22 cellular contexts compared by ENCODE assay signal in the genomic region with DNA sequence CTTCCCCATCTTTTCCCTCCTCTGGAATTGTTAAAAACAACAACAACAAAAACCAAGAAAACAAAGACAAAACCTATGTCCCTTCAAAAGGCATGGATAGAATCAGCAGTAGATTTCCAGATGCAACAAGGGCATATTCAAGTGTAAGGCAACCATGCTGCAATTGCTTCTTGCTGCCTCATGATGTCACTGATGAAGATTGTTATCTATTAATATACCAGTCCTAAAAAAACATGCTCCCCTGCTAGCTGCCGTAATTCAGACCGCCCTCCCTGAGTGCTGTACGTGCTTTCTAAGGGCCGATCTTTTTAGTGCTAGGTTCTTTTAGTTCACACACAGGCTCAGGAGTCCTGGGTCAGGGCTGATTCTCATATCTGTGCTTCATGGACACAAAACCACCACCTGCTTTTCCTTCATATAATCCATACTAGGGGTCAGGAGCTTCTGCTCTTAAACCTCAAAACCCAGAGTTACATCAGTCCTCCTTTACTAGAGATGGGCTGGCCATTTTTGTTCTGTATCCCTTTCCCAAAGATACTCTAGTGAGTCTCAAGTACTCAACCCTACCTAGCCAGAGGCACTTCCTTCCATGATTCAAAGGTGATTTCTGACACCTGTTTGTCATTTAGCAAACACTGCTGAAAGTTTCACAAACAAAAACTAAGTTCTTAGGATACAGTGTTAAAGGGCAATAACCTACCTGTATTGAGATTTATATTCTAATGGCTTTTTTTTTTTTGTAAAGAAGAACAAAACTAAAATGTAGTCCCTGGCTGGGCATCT.
A peak's percentile ranks its signal among the peaks of the same experiment; 100 is the strongest.
DNase-seq lines count a peak whose midpoint lies in the region; ATAC-seq, FAIRE-seq and TF ChIP-seq lines count a peak whose summit lies in the region.
"Had no signal": no experiment of that assay in that cellular context is flagged by ENCODE, and none has a peak within 500 bp of the region (broad histone marks: within the 10 kb centered on the region; RNA-seq: fewer than 3 reads in every experiment).

No MANE protein-coding gene starts in this region.

- intact Hi-C loops in left colon (cut with DNase I, micrococcal nuclease) = no loop called here

- CTCF ChIA-PET in HEK293 (lab: Yijun Ruan, JAX) = no interaction called here

- POLR2A ChIA-PET in HEK293 (lab: Yijun Ruan, JAX) = no interaction called here

- H3K4me3 Mint-ChIP-seq in stimulated activated naive B cell treated with anti-CD40 and anti-IgM and Interleukin-4, amounts not matched to agents 10 μg/mL and 1 μg/mL and 100 μg/mL, for 72 hours = no peak overlapping the region
- H3K4me3 Mint-ChIP-seq: central memory CD8-positive, alpha-beta T cell; immature natural killer cell; naive B cell had no signal

- H3K9me3 Mint-ChIP-seq in stimulated activated naive B cell treated with anti-CD40 and anti-IgM and Interleukin-4, amounts not matched to agents 10 μg/mL and 1 μg/mL and 100 μg/mL, for 72 hours = no peaks in the 10 kb centered on the region
- H3K9me3 Mint-ChIP-seq: central memory CD8-positive, alpha-beta T cell; immature natural killer cell; naive B cell had no signal

- no peaks in the 10 kb centered on the region for H3K4me1 Mint-ChIP-seq in stimulated activated naive B cell treated with anti-CD40 and anti-IgM and Interleukin-4, amounts not matched to agents 10 μg/mL and 1 μg/mL and 100 μg/mL, for 72 hours
- H3K4me1 Mint-ChIP-seq: central memory CD8-positive, alpha-beta T cell; immature natural killer cell; naive B cell had no signal

- FAIRE-seq in GM18507 (lab: Jason Lieb, UNC) = peak; percentile 21
- FAIRE-seq: GM12891 had no signal

- H3K27ac Mint-ChIP-seq in stimulated activated naive B cell treated with anti-CD40 and anti-IgM and Interleukin-4, amounts not matched to agents 10 μg/mL and 1 μg/mL and 100 μg/mL, for 72 hours = no peak overlapping the region
- H3K27ac Mint-ChIP-seq: immature natural killer cell, naive B cell had no signal

- no peak for TF ChIP-seq CTCF in HEK293 (tag by site-specific recombination; IDR thresholded peaks at IDR 0.05)
- no peak for TF ChIP-seq CTCF in foreskin fibroblast (IDR thresholded peaks at IDR 0.05; ENCODE audit: low read depth, low read length)

- H3K4me3 ChIP-seq in HEK293 (ENCODE audit: low read depth, low read length) (no peak overlapping the region), foreskin fibroblast (ENCODE audit: low read depth in 1 of 2, low read length in 2 of 2) (no peak overlapping the region)
- H3K4me3 ChIP-seq: heart left ventricle, MG63, skin epidermis had no signal

- H3K27ac ChIP-seq in HEK293 (ENCODE audit: extremely low read depth, low read depth, low read length) = no peak overlapping the region
- H3K27ac ChIP-seq: heart left ventricle, skin epidermis had no signal

- no peaks in the 10 kb centered on the region for H3K36me3 ChIP-seq in HEK293 (ENCODE audit: control insufficient read depth in 2 of 2, insufficient read depth in 1 of 2, low read length in 2 of 2)
- H3K36me3 ChIP-seq: BE2C, MG63 had no signal

- no peak for ATAC-seq in stimulated activated naive B cell treated with anti-CD40 and anti-IgM and Interleukin-4, amounts not matched to agents 10 μg/mL and 1 μg/mL and 100 μg/mL, for 72 hours (replicated peaks)
- no peak for ATAC-seq in left colon
- no peak for ATAC-seq in HG03135 (IDR thresholded peaks at IDR 0.05; ENCODE audit: unreplicated experiment)
- ATAC-seq: heart left ventricle had no signal

- no peak for DNase-seq in GM18507 (ENCODE audit: extremely low spot score, insufficient read length, low read depth)
- peak; percentile 26 for DNase-seq in RPMI7951 (ENCODE audit: low read depth)
- DNase-seq in foreskin fibroblast = peak; percentile 9 to 42
- no peak for DNase-seq in stimulated activated naive B cell treated with anti-CD40 and anti-IgM and Interleukin-4, amounts not matched to agents 10 μg/mL and 1 μg/mL and 100 μg/mL, for 72 hours
- no peak for DNase-seq in left colon
- DNase-seq: activated gamma-delta T cell treated with Interleukin-2 at 50 U/mL for 16 hours; amniotic stem cell; BE2C; effector CD8-positive, alpha-beta T cell; heart left ventricle; immature natural killer cell; MG63; naive B cell; NCI-H2029; NCI-H526 treated with DMSO at 0.1 percent for 48 hours; posterior cingulate gyrus; stimulated activated CD4-positive, alpha-beta T cell treated with anti-CD3 and anti-CD28 coated beads, Interleukin-4, amount 100 ng/mL, for 4 hours had no signal

- H3K36me3 Mint-ChIP-seq in stimulated activated naive B cell treated with anti-CD40 and anti-IgM and Interleukin-4, amounts not matched to agents 10 μg/mL and 1 μg/mL and 100 μg/mL, for 72 hours = no peaks in the 10 kb centered on the region
- H3K36me3 Mint-ChIP-seq: naive B cell had no signal

- no peaks in the 10 kb centered on the region for H3K9me3 ChIP-seq in HEK293 (ENCODE audit: control insufficient read depth, insufficient read depth, low read depth, low read length)
- H3K9me3 ChIP-seq: BE2C, MG63 had no signal

- peaks cover 0 to 4% of the 10 kb centered on the region in 2 donors for H3K27me3 Mint-ChIP-seq in stimulated activated naive B cell treated with anti-CD40 and anti-IgM and Interleukin-4, amounts not matched to agents 10 μg/mL and 1 μg/mL and 100 μg/mL, for 72 hours
- H3K27me3 Mint-ChIP-seq: naive B cell had no signal

- no peaks in the 10 kb centered on the region for H3K4me1 ChIP-seq in HEK293 (ENCODE audit: control insufficient read depth, insufficient read depth, low read length)
- H3K4me1 ChIP-seq: BE2C, heart left ventricle had no signal

TF ChIP-seq in HEK293, 187 proteins besides CTCF, POLR2A, EP300 and RAD21:
- TF ChIP-seq ZXDB (tag by site-specific recombination; IDR thresholded peaks at IDR 0.05) (no peak), FEZF1 (tag by site-specific recombination; IDR thresholded peaks at IDR 0.05) (no peak), ZNF473 (tag by site-specific recombination; IDR thresholded peaks at IDR 0.05) (no peak), ZNF350 (tag by site-specific recombination; IDR thresholded peaks at IDR 0.05) (no peak), PRDM10 (tag by site-specific recombination; IDR thresholded peaks at IDR 0.05) (peak; percentile 52)
TF ChIP-seq in HEK293: peak in this region for 1.

Comparison
In these comparisons a context has a peak if more than half of its experiments do, and no peak if none do; other contexts are left out.
1. DNase-seq: peak in RPMI7951 (single experiment) and foreskin fibroblast (2 of 2); none in GM18507 (single experiment), stimulated activated naive B cell treated with anti-CD40 and anti-IgM and Interleukin-4, amounts not matched to agents 10 μg/mL and 1 μg/mL and 100 μg/mL, for 72 hours (single experiment) and left colon (0 of 2).